Comparison of ENCODE assay signal across 18 cellular contexts in the genomic region with DNA sequence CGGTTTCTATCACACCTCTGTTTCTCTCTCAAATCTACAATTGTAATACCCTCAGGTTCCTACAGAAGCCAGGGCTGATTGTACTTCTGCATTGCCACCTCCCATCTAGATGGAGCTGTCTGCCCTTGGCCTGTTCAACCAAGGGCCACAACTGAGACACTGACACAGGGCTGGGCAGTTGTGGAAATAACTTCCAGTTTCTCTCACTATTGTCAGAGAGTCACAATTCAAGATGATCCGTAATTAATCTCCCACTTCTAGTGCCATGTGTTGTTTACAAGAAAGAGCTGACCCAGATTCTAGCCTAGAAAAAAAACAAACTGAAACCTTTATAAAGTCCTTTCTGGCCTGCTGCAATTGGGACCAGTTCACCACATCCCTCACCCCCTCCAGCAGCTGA.
"Had no signal": no experiment of that assay in that cellular context is flagged by ENCODE, and none has a peak within 500 bp of the region (broad histone marks: within the 10 kb centered on the region; RNA-seq: fewer than 3 reads in every experiment).

No MANE protein-coding gene starts in this region.

- H3K36me3 ChIP-seq: breast epithelium, colonic mucosa, gastroesophageal sphincter, lower lobe of right lung, prostate gland had no signal

- DNase-seq: activated CD4-positive, alpha-beta T cell treated with anti-CD3 and anti-CD28 coated beads, Interleukin-2, amount 50 U/mL, for 4 hours; activated CD8-positive, alpha-beta memory T cell treated with anti-CD3 and anti-CD28 coated beads, Interleukin-2, amount 10 ng/mL, durations not matched to agents 7 days and 5 days; activated gamma-delta T cell; activated naive CD8-positive, alpha-beta T cell treated with anti-CD3 and anti-CD28 coated beads for 36 hours; activated T-cell treated with anti-CD3 and anti-CD28 coated beads, Interleukin-2, amount 50 U/mL, for 4 hours; anterior cingulate cortex; colonic mucosa; effector CD8-positive, alpha-beta T cell; kidney glomerular epithelial cell; lower lobe of right lung; naive thymus-derived CD8-positive, alpha-beta T cell; stimulated activated CD4-positive, alpha-beta T cell treated with anti-CD3 and anti-CD28 coated beads, Interleukin-4, amount 100 ng/mL, for 1 hour; stimulated activated CD8-positive, alpha-beta memory T cell treated with anti-CD3 and anti-CD28 coated beads, Interleukin-4, amount 100 ng/mL, for 48 hours; stimulated activated naive CD8-positive, alpha-beta T cell treated with anti-CD3 and anti-CD28 coated beads, Interleukin-15, Interleukin-2, amounts not matched to agents 100 U/mL and 50 U/mL, for 24 hours had no signal

- H3K4me3 ChIP-seq: breast epithelium, colonic mucosa, gastroesophageal sphincter, lower lobe of right lung, prostate gland had no signal

- H3K27ac ChIP-seq: colonic mucosa, epithelial cell of prostate, lower lobe of right lung, prostate gland had no signal

- H3K27me3 ChIP-seq: breast epithelium, colonic mucosa, gastroesophageal sphincter had no signal

- H3K9me3 ChIP-seq: breast epithelium, colonic mucosa, gastroesophageal sphincter, lower lobe of right lung, prostate gland had no signal

- H3K4me1 ChIP-seq: breast epithelium, colonic mucosa, lower lobe of right lung, prostate gland had no signal
